Comparison of ENCODE assay signal across 7 cellular contexts in the genomic region with DNA sequence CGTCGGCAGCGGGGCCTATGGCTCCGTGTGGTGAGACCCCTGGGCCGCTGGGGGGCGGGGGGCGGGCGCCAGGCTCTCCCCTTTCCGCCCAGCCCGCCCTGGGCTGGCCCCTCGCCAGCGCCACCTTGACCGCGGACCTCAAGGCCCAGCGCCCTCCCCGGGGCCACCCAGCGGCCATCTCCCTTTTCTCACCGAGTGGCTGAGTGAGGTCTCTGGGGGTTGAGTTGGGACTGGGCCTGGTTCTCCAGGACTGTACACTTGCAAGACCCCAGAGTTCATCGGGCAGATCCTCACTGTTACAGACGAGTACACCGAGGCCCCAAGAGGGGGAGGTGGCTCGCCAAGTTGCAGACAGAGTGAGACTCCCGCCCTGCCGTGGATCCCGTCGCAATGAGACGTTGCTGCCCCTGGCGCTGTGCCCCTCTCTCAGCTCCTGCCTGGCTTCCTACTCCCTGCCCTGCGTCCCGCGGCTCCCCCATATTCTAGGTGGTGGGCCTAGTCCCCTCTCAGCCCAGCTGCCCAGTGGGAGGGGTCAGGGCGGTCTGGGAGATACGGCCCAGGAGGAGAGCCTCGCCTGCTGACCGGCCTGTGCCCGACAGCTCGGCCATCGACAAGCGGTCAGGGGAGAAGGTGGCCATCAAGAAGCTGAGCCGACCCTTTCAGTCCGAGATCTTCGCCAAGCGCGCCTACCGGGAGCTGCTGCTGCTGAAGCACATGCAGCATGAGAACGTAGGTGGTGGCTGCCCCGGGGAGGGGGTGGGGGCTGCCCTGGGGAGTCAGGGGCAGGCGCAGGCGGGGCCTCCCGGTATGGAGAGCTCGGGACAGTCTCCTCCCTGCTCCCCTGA. TPM values are rescaled to one million over a fixed set of nuclear protein-coding genes. Genes with fewer than 3 reads are reported as not detected.
DNase-seq lines count a peak whose midpoint lies in the region; ATAC-seq, FAIRE-seq and TF ChIP-seq lines count a peak whose summit lies in the region.

No MANE protein-coding gene starts in this region.

- peak; percentile 26 for ATAC-seq in GM19455 (IDR thresholded peaks at IDR 0.05; ENCODE audit: unreplicated experiment)
- peak; percentile 66 to 75 (median 72) for ATAC-seq in pancreas

- H3K27me3 ChIP-seq in pancreas, result no peaks in the 10 kb centered on the region

- DNase-seq in NCI-H146 (lab: John Stamatoyannopoulos, UW) (peak; percentile 90), fibroblast of mammary gland (ENCODE audit: low read depth) (peak; percentile 17), pancreas (peak; percentile 63 to 91 (median 79)), NCI-H524 treated with DMSO at 0.1 percent for 48 hours (lab: John Stamatoyannopoulos, UW) (no peak), T1000 (lab: John Stamatoyannopoulos, UW) (no peak)
- peak; percentile 82 for DNase-seq in activated CD8-positive, alpha-beta memory T cell treated with anti-CD3 and anti-CD28 coated beads, Interleukin-2, amount 50 U/mL, for 48 hours

- TF ChIP-seq CTCF in fibroblast of mammary gland (conservative IDR thresholded peaks at IDR 0.05; ENCODE audit: control insufficient read depth, insufficient read depth, low read depth, low read length) (no peak), pancreas (IDR thresholded peaks at IDR 0.05) (peak in 1 of 4 donors; percentile 12)

- peaks cover 3 to 15% (median 12%) of the 10 kb centered on the region in 3 donors for H3K4me1 ChIP-seq in pancreas

- H3K4me3 ChIP-seq in fibroblast of mammary gland (ENCODE audit: control insufficient read depth, low read depth, low read length) (peak overlapping the region; percentile 41), pancreas (peak overlapping the region; percentile 42 to 66 (median 52))

- H3K27ac ChIP-seq in pancreas, result peak overlapping the region; percentile 86 to 94 (median 92)

- intact Hi-C loops in pancreas (cut with DNase I), result no loop called here

- no peak for FAIRE-seq in pancreas (lab: Jason Lieb, UNC)

- no peaks in the 10 kb centered on the region for H3K9me3 ChIP-seq in pancreas

- peaks cover 0 to 6% (median 0%) of the 10 kb centered on the region in 3 donors for H3K36me3 ChIP-seq in pancreas

- WGBS in pancreas, 2 donors, result 5% methylated on average over 46 to 51 of the region's 51 CpGs

RNA-seq across cellular contexts. Expression of gene MAPK13, which starts 0.6 kb away (rescaled TPM):
- total RNA-seq in pancreas, result 10 to 100 TPM; 29.9 to 46.3 (median 34.3) TPM
- polyA plus RNA-seq in pancreas, result 10 to 100 TPM; 20.2 to 28.9 TPM

Comparison
In these comparisons a context has a peak if more than half of its experiments do, and no peak if none do; other contexts are left out.
1. DNase-seq: peak in NCI-H146 (single experiment), activated CD8-positive, alpha-beta memory T cell treated with anti-CD3 and anti-CD28 coated beads, Interleukin-2, amount 50 U/mL, for 48 hours (single experiment), fibroblast of mammary gland (single experiment) and pancreas (6 of 6); none in NCI-H524 treated with DMSO at 0.1 percent for 48 hours (single experiment) and T1000 (single experiment).